ENCODE assay signal across 1 cellular context in genomic region chr6:44067760-44068139, GRCh38.
TF ChIP-seq lines count a peak whose summit lies in the region.

No MANE protein-coding gene starts in this region.

TF ChIP-seq in HepG2, 621 proteins besides CTCF, POLR2A, EP300 and RAD21:
- TF ChIP-seq ZFP82 (CRISPR knock-in tag; IDR thresholded peaks at IDR 0.05; ENCODE audit: borderline replicate concordance) (no peak), ZNF318 (CRISPR knock-in tag; IDR thresholded peaks at IDR 0.05) (no peak), ZMYM3 (CRISPR knock-in tag; IDR thresholded peaks at IDR 0.05) (peak; percentile 79), ZNF629 (CRISPR knock-in tag; conservative IDR thresholded peaks at IDR 0.05) (peak; percentile 92), DNMT1 (CRISPR knock-in tag; IDR thresholded peaks at IDR 0.05) (no peak), AKAP8 (CRISPR knock-in tag; IDR thresholded peaks at IDR 0.05) (no peak), ZNF326 (CRISPR knock-in tag; IDR thresholded peaks at IDR 0.05; ENCODE audit: borderline replicate concordance) (no peak), SP2 (CRISPR knock-in tag; IDR thresholded peaks at IDR 0.05) (0 out of 2 replicates have a peak, but pooled peaks have one; percentile 16), ZNF501 (CRISPR knock-in tag; IDR thresholded peaks at IDR 0.05) (0 out of 2 replicates have a peak, but pooled peaks have one; percentile 34), RCOR2 (CRISPR knock-in tag; IDR thresholded peaks at IDR 0.05) (no peak), SP4 (CRISPR knock-in tag; IDR thresholded peaks at IDR 0.05) (no peak), TFDP2 (CRISPR knock-in tag; IDR thresholded peaks at IDR 0.05) (no peak), PCBP1 (IDR thresholded peaks at IDR 0.05; ENCODE audit: borderline replicate concordance, low read depth, low read length) (no peak), DNMT3B (CRISPR knock-in tag; conservative IDR thresholded peaks at IDR 0.05) (no peak), MYC (CRISPR knock-in tag; IDR thresholded peaks at IDR 0.05; ENCODE audit: borderline replicate concordance) (peak; percentile 33; the same call in 1 of the 2 replicates)
